Comparison of ENCODE assay signal across 29 cellular contexts in the genomic region with DNA sequence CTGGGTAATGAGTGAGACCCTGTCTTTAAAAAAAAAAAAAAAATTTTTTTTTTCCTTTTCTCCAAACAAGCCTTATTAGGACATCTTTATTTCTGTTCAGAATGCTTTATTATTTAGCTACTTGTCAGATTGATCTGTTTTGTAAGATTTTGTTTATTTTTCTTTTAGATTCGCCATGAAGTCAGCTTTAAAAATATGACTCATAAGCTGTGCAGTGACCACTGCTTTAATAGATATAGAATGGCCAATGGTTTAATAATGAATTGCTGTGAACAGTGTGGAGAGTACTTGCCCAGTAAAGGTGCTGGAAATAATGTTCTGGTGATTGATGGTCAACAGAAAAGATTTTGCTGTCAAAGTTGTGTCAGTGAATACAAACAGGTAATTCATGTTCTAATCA. TPM values are rescaled to one million over a fixed set of nuclear protein-coding genes. Genes with fewer than 3 reads are reported as not detected.
DNase-seq lines count a peak whose midpoint lies in the region; ATAC-seq and TF ChIP-seq lines count a peak whose summit lies in the region.
"Had no signal": no experiment of that assay in that cellular context is flagged by ENCODE, and none has a peak within 500 bp of the region (broad histone marks: within the 10 kb centered on the region; RNA-seq: fewer than 3 reads in every experiment).

No MANE protein-coding gene starts in this region.

- no peaks in the 10 kb centered on the region for H3K9me3 ChIP-seq in IMR-90 (ENCODE audit: control insufficient read depth, insufficient read depth, low read length)
- H3K9me3 ChIP-seq: esophagus squamous epithelium, left ventricle myocardium inferior, thoracic aorta had no signal

- H4K91ac ChIP-seq in IMR-90 (ENCODE audit: insufficient read depth, low read depth, low read length) = no peak overlapping the region

- no TSS peak for BruUV-seq in IMR-90 (replicated peaks; lab: Mats Ljungman, UMichigan)

- no peaks in the 10 kb centered on the region for H3K9me1 ChIP-seq in IMR-90 (ENCODE audit: insufficient read depth, low read length)

- in situ Hi-C loops in IMR-90 (cut with MboI; ENCODE audit: low sequenced_read_pairs) (no loop called here), astrocyte of the spinal cord (cut with HindIII; ENCODE audit: low sequenced_read_pairs) (no loop called here)

- peak; percentile 7 for DNase-seq in A172 (ENCODE audit: low spot score)
- DNase-seq in IMR-90 = peak; percentile 81
- peak; percentile 50 for DNase-seq in astrocyte of the spinal cord (ENCODE audit: low read depth, low spot score)
- peak; percentile 5 for DNase-seq in fibroblast of the aortic adventitia (ENCODE audit: low read depth)
- no peak for DNase-seq in activated CD4-positive, alpha-beta memory T cell treated with anti-CD3 and anti-CD28 coated beads for 36 hours
- no peak for DNase-seq in NCI-H187 treated with DMSO at 0.1 percent for 48 hours (lab: John Stamatoyannopoulos, UW)
- DNase-seq in stimulated activated CD4-positive, alpha-beta T cell treated with anti-CD3 and anti-CD28 coated beads, Interleukin-4, amount 100 ng/mL, for 24 hours = no peak
- DNase-seq: activated CD4-positive, alpha-beta T cell treated with anti-CD3 and anti-CD28 coated beads for 48 hours; activated CD8-positive, alpha-beta memory T cell treated with anti-CD3 and anti-CD28 coated beads for 24 hours; activated T-cell treated with anti-CD3 and anti-CD28 coated beads for 4 hours; amygdala; CD4-positive, alpha-beta memory T cell; endodermal cell; esophagus squamous epithelium; left ventricle myocardium inferior; NCI-H146; NCI-H2107; SHP77 treated with DMSO at 0.1 percent for 48 hours; stimulated activated CD4-positive, alpha-beta T cell treated with anti-CD3 and anti-CD28 coated beads, Interleukin-1b, Interleukin-23, amount 100 ng/mL, for 48 hours; stimulated activated CD8-positive, alpha-beta memory T cell treated with anti-CD3 and anti-CD28 coated beads, Interleukin-4, amount 100 ng/mL, for 48 hours; T-helper 9 cell; WERI-Rb-1 had no signal

- H4K8ac ChIP-seq in IMR-90 (ENCODE audit: low read depth in 2 of 2, low read length in 2 of 2) = peak overlapping the region; percentile 59 to 72; a peak in 2 of 4 replicates

- H3K4me1 Mint-ChIP-seq in activated CD4-positive, alpha-beta memory T cell treated with anti-CD3 and anti-CD28 coated beads for 36 hours (ENCODE audit: low read depth) = peaks cover 4% of the 10 kb centered on the region

- H3K9ac ChIP-seq in IMR-90 (ENCODE audit: low read depth, low read length) = no peak overlapping the region

- TF ChIP-seq RAD21 in IMR-90 (IDR thresholded peaks at IDR 0.05; ENCODE audit: low read length) = no peak

- peak overlapping the region; percentile 39; the same call in 1 of the 2 replicates for H3K23ac ChIP-seq in IMR-90 (ENCODE audit: low read depth, low read length)

- peaks cover 12% of the 10 kb centered on the region; the same call in 1 of the 2 replicates for H4K20me1 ChIP-seq in IMR-90 (ENCODE audit: insufficient read depth, low read length)

- H3K18ac ChIP-seq in IMR-90 (ENCODE audit: low read depth, low read length) = peak overlapping the region; percentile 94; the same call in 1 of the 2 replicates

- H3K27me3 ChIP-seq in IMR-90 (ENCODE audit: control insufficient read depth, insufficient read depth, low read length) = no peaks in the 10 kb centered on the region
- H3K27me3 ChIP-seq: esophagus squamous epithelium had no signal

- H3K4me2 ChIP-seq in IMR-90 (ENCODE audit: low read depth, low read length) = no peak overlapping the region

- ATAC-seq in IMR-90 (ENCODE audit: low read depth) (peak; percentile 77), GM19397 (IDR thresholded peaks at IDR 0.05; ENCODE audit: unreplicated experiment) (no peak)

- TF ChIP-seq CTCF in IMR-90 (conservative IDR thresholded peaks at IDR 0.05; ENCODE audit: low read depth, low read length) (no peak), astrocyte of the spinal cord (IDR thresholded peaks at IDR 0.05; ENCODE audit: low read depth, low read length) (no peak), fibroblast of the aortic adventitia (IDR thresholded peaks at IDR 0.05; ENCODE audit: insufficient read depth, low read length) (no peak)

- peak overlapping the region; percentile 42 for H3K4ac ChIP-seq in IMR-90 (ENCODE audit: low read depth, low read length)

- H3K4me3 ChIP-seq in IMR-90 (ENCODE audit: insufficient read depth, low read depth, low read length) = no peak overlapping the region
- no peak overlapping the region for H3K4me3 ChIP-seq in astrocyte of the spinal cord (ENCODE audit: low read depth, low read length)
- H3K4me3 ChIP-seq in fibroblast of the aortic adventitia (ENCODE audit: low read depth, low read length) = no peak overlapping the region
- H3K4me3 ChIP-seq: esophagus squamous epithelium, left ventricle myocardium inferior, thoracic aorta had no signal

- TF ChIP-seq POLR2A in IMR-90 (IDR thresholded peaks at IDR 0.05; ENCODE audit: low read depth, low read length) = no peak

- H3K36me3 ChIP-seq in IMR-90 (ENCODE audit: control insufficient read depth, insufficient read depth, low read length) = peaks cover 41% of the 10 kb centered on the region

- WGBS in IMR-90 (ENCODE audit: extremely low coverage in 2 of 2, insufficient read length in 1 of 2), 2 experiments = 0% methylated on average over 1 of the region's 1 CpG; no CpG with 5 or more reads in 1 of the 2 experiments

- peaks cover 35% of the 10 kb centered on the region for H3K36me3 Mint-ChIP-seq in activated CD4-positive, alpha-beta memory T cell treated with anti-CD3 and anti-CD28 coated beads for 36 hours

- no peak overlapping the region for H2AFZ ChIP-seq in IMR-90 (replicated peaks; ENCODE audit: low read length, poor library complexity)

- H3K79me1 ChIP-seq in IMR-90 (ENCODE audit: low read depth in 1 of 2, low read length in 2 of 2) = peaks cover 10 to 44% of the 10 kb centered on the region in 2 experiments; a peak in 3 of 4 replicates

- peaks cover 5% of the 10 kb centered on the region for H3K4me1 ChIP-seq in IMR-90 (ENCODE audit: control insufficient read depth, insufficient read depth, low read length)

- H3K9me3 Mint-ChIP-seq in activated CD4-positive, alpha-beta memory T cell treated with anti-CD3 and anti-CD28 coated beads for 36 hours = no peaks in the 10 kb centered on the region
- H3K9me3 Mint-ChIP-seq: activated naive CD4-positive, alpha-beta T cell treated with anti-CD3 and anti-CD28 coated beads, Interleukin-2, amount 50 U/mL, for 24 hours; CD4-positive, alpha-beta memory T cell; dendritic cell treated with granulocyte-macrophage colony-stimulating factor and Interleukin-4, amounts not matched to agents 40 ng/mL and 50 ng/mL, for 4 days; stimulated activated naive CD8-positive, alpha-beta T cell treated with anti-CD3 and anti-CD28 coated beads, Interleukin-15, Interleukin-2, amounts not matched to agents 100 ng/mL and 50 ng/mL, for 24 hours had no signal

- H3K56ac ChIP-seq in IMR-90 (ENCODE audit: extremely low read depth, insufficient read depth, low read length) = no peak overlapping the region

- H2BK15ac ChIP-seq in IMR-90 (ENCODE audit: low read depth, low read length) = no peak overlapping the region

- no peak overlapping the region for H3K4me3 Mint-ChIP-seq in activated CD4-positive, alpha-beta memory T cell treated with anti-CD3 and anti-CD28 coated beads for 36 hours
- H3K4me3 Mint-ChIP-seq: activated naive CD4-positive, alpha-beta T cell treated with anti-CD3 and anti-CD28 coated beads, Interleukin-2, amount 50 U/mL, for 24 hours; B cell; CD4-positive, alpha-beta memory T cell; dendritic cell treated with granulocyte-macrophage colony-stimulating factor and Interleukin-4, amounts not matched to agents 40 ng/mL and 50 ng/mL, for 4 days; endodermal cell; stimulated activated naive CD8-positive, alpha-beta T cell treated with anti-CD3 and anti-CD28 coated beads, Interleukin-15, Interleukin-2, amounts not matched to agents 100 ng/mL and 50 ng/mL, for 24 hours had no signal

- peak overlapping the region; percentile 86 for H3K27ac ChIP-seq in IMR-90 (ENCODE audit: insufficient read depth, low read length)
- H3K27ac ChIP-seq: esophagus squamous epithelium, HL-60, left ventricle myocardium inferior, thoracic aorta, WERI-Rb-1 had no signal

- CTCF ChIA-PET in IMR-90 (lab: Yijun Ruan, JAX) = no interaction called here
- CTCF ChIA-PET in activated CD4-positive, alpha-beta memory T cell treated with anti-CD3 and anti-CD28 coated beads for 36 hours (lab: Charles Lee) = no interaction called here

- H3K27ac Mint-ChIP-seq in activated CD4-positive, alpha-beta memory T cell treated with anti-CD3 and anti-CD28 coated beads for 36 hours = no peak overlapping the region
- H3K27ac Mint-ChIP-seq: activated naive CD4-positive, alpha-beta T cell treated with anti-CD3 and anti-CD28 coated beads, Interleukin-2, amount 50 U/mL, for 24 hours; B cell; dendritic cell treated with granulocyte-macrophage colony-stimulating factor and Interleukin-4, amounts not matched to agents 40 ng/mL and 50 ng/mL, for 4 days; endodermal cell; stimulated activated naive CD8-positive, alpha-beta T cell treated with anti-CD3 and anti-CD28 coated beads, Interleukin-15, Interleukin-2, amounts not matched to agents 100 ng/mL and 50 ng/mL, for 24 hours had no signal

- H2BK120ac ChIP-seq in IMR-90 (ENCODE audit: low read depth, low read length) = peak overlapping the region; percentile 41; the same call in 1 of the 2 replicates

- H2AK5ac ChIP-seq in IMR-90 (ENCODE audit: low read depth, low read length) = no peak overlapping the region

- intact Hi-C loops in IMR-90 (cut with micrococcal nuclease) = no loop called here
- intact Hi-C loops in activated CD4-positive, alpha-beta memory T cell treated with anti-CD3 and anti-CD28 coated beads for 36 hours (cut with micrococcal nuclease) = no loop called here

- dilution Hi-C loops in IMR-90 (cut with HindIII; ENCODE audit: low sequenced_read_pairs, unreplicated experiment) = no loop called here

- H4K5ac ChIP-seq in IMR-90 (ENCODE audit: low read depth, low read length) = no peak overlapping the region; the same call in 1 of the 2 replicates

- H2BK20ac ChIP-seq in IMR-90 (ENCODE audit: low read depth, low read length) = no peak overlapping the region

- H3K14ac ChIP-seq in IMR-90 (replicated peaks; ENCODE audit: low read depth, low read length) = no peak overlapping the region

- H3K27me3 Mint-ChIP-seq in activated CD4-positive, alpha-beta memory T cell treated with anti-CD3 and anti-CD28 coated beads for 36 hours = no peaks in the 10 kb centered on the region
- H3K27me3 Mint-ChIP-seq: activated naive CD4-positive, alpha-beta T cell treated with anti-CD3 and anti-CD28 coated beads, Interleukin-2, amount 50 U/mL, for 24 hours; B cell; CD4-positive, alpha-beta memory T cell; dendritic cell treated with granulocyte-macrophage colony-stimulating factor and Interleukin-4, amounts not matched to agents 40 ng/mL and 50 ng/mL, for 4 days; stimulated activated naive CD8-positive, alpha-beta T cell treated with anti-CD3 and anti-CD28 coated beads, Interleukin-15, Interleukin-2, amounts not matched to agents 100 ng/mL and 50 ng/mL, for 24 hours had no signal

- H2BK5ac ChIP-seq in IMR-90 (ENCODE audit: low read depth, low read length, poor library complexity, severe bottlenecking) = peak overlapping the region; percentile 43

- POLR2A ChIA-PET in IMR-90 (lab: Charles Lee; ENCODE audit: unreplicated experiment) = no interaction called here
- POLR2A ChIA-PET in activated CD4-positive, alpha-beta memory T cell treated with anti-CD3 and anti-CD28 coated beads for 36 hours (lab: Charles Lee) = interaction anchor here (0.6 kb wide), 1 partner anchor 13 kb away, joined by 3 read pairs; no protein-coding TSS in a partner anchor

- no peak overlapping the region for H2AK9ac ChIP-seq in IMR-90 (replicated peaks; ENCODE audit: low read depth, low read length, poor library complexity)

RNA-seq across cellular contexts. Expression of gene ZMYM2, which starts 47.7 kb away (rescaled TPM):
- 30.1 and 30.9 TPM in 2 replicates for total RNA-seq in A172 (2014; rRNA removed; shearing (Covaris generic))
- 51.1 and 60.3 TPM in 2 replicates for total RNA-seq in IMR-90 (2012; rRNA removed)
- polyA plus RNA-seq in IMR-90 (2012; rRNA removed) = 10.8 and 15.7 TPM in 2 replicates
- polyA plus RNA-seq in IMR-90 (2012; cell fraction: cytosol; rRNA removed) = 1.5 and 1.7 TPM in 2 replicates
- polyA plus RNA-seq in IMR-90 (2012; cell fraction: nucleus; rRNA removed; ENCODE audit: low replicate concordance) = 4.1 and 52.3 TPM in 2 replicates
- 47.8 and 62.5 TPM in 2 replicates for total RNA-seq in fibroblast of the aortic adventitia (ENCODE audit: low replicate concordance)
- 10 to 100 TPM; 47.7 to 55.8 TPM for total RNA-seq in activated CD4-positive, alpha-beta memory T cell treated with anti-CD3 and anti-CD28 coated beads for 36 hours

Comparison
In these comparisons a context has a peak if more than half of its experiments do, and no peak if none do; other contexts are left out.
1. DNase-seq: peak in A172 (single experiment), IMR-90 (single experiment), astrocyte of the spinal cord (single experiment) and fibroblast of the aortic adventitia (single experiment); none in activated CD4-positive, alpha-beta memory T cell treated with anti-CD3 and anti-CD28 coated beads for 36 hours (single experiment), NCI-H187 treated with DMSO at 0.1 percent for 48 hours (single experiment) and stimulated activated CD4-positive, alpha-beta T cell treated with anti-CD3 and anti-CD28 coated beads, Interleukin-4, amount 100 ng/mL, for 24 hours (single experiment).